18 cellular contexts compared by ENCODE assay signal in genomic region chr2:102048465-102048864, GRCh38. TPM values are rescaled to one million over a fixed set of nuclear protein-coding genes. Genes with fewer than 3 reads are reported as not detected.
DNase-seq lines count a peak whose midpoint lies in the region; ATAC-seq and TF ChIP-seq lines count a peak whose summit lies in the region.
"Had no signal": no experiment of that assay in that cellular context is flagged by ENCODE, and none has a peak within 500 bp of the region (broad histone marks: within the 10 kb centered on the region; RNA-seq: fewer than 3 reads in every experiment).

No MANE protein-coding gene starts in this region.

- no peaks in the 10 kb centered on the region for H3K9me3 ChIP-seq in lower lobe of right lung
- H3K9me3 ChIP-seq in thoracic aorta: no peaks in the 10 kb centered on the region

- H3K4me3 ChIP-seq in cardiac fibroblast (replicated peaks in 1 of 2; ENCODE audit: low read depth in 2 of 2, low read length in 2 of 2) (no peak overlapping the region), lower lobe of right lung (no peak overlapping the region), thoracic aorta (no peak overlapping the region)
- H3K4me3 ChIP-seq: BLaER1, K562 had no signal

- H3K36me3 ChIP-seq in lower lobe of right lung (no peaks in the 10 kb centered on the region), thoracic aorta (no peaks in the 10 kb centered on the region)
- H3K36me3 ChIP-seq: BLaER1 had no signal

- no peaks in the 10 kb centered on the region for H3K27me3 ChIP-seq in lower lobe of right lung (ENCODE audit: low read depth)
- H3K27me3 ChIP-seq in thoracic aorta (replicated peaks; ENCODE audit: insufficient read depth): no peaks in the 10 kb centered on the region

- intact Hi-C loops in lower lobe of right lung (cut with DNase I): no loop called here

- DNase-seq in HCEC 1CT (peak; percentile 72), cardiac fibroblast (ENCODE audit: low read depth in 2 of 2) (peak; percentile 56 to 89), lower lobe of right lung (no peak), thoracic aorta (ENCODE audit: low spot score) (no peak), SW480 (ENCODE audit: low spot score) (no peak), DMS79 treated with DMSO at 0.1 percent for 48 hours (lab: John Stamatoyannopoulos, UW) (no peak)
- no peak for DNase-seq in activated CD4-positive, CD25-positive, alpha-beta regulatory T cell (lab: John Stamatoyannopoulos, UW)
- DNase-seq: activated CD4-positive, CD25-positive, alpha-beta regulatory T cell treated with anti-CD3 and anti-CD28 coated beads, Interleukin-2, amount 50 U/mL, for 72 hours; activated CD8-positive, alpha-beta memory T cell treated with anti-CD3 and anti-CD28 coated beads, Interleukin-2, amount 50 U/mL, for 48 hours; cerebellar nuclear complex; mesendoderm; NCI-H526 treated with DMSO at 0.1 percent for 48 hours had no signal

- H3K27ac ChIP-seq in lower lobe of right lung (peak overlapping the region; percentile 38), thoracic aorta (peak overlapping the region; percentile 17 to 82)
- H3K27ac ChIP-seq: BLaER1 had no signal

- H3K4me1 ChIP-seq in lower lobe of right lung (peaks cover 65% of the 10 kb centered on the region), thoracic aorta (ENCODE audit: control insufficient read depth in 1 of 2, low read depth in 2 of 2) (peaks cover 29 to 59% of the 10 kb centered on the region in 2 donors)
- H3K4me1 ChIP-seq: BLaER1 had no signal

- TF ChIP-seq CTCF in cardiac fibroblast (IDR thresholded peaks at IDR 0.05; ENCODE audit: low read depth, low read length): no peak
- TF ChIP-seq CTCF in lower lobe of right lung (IDR thresholded peaks at IDR 0.05): no peak
- no peak for TF ChIP-seq CTCF in thoracic aorta (IDR thresholded peaks at IDR 0.05)

- peak; percentile 32 to 50 for ATAC-seq in lower lobe of right lung
- ATAC-seq in thoracic aorta (ENCODE audit: insufficient number of reproducible peaks, low FRiP score, low read depth): peak; percentile 39
- ATAC-seq in GM21447 (IDR thresholded peaks at IDR 0.05; ENCODE audit: unreplicated experiment): no peak
- ATAC-seq: K562, Panc1 had no signal

RNA-seq across cellular contexts. Expression of gene IL1R2, which starts 56.7 kb away (rescaled TPM):
- total RNA-seq in lower lobe of right lung (23.3 TPM), thoracic aorta (10 to 100 TPM; 18.3 to 47.7 TPM)
- total RNA-seq: Daoy, K562, temporal lobe had no signal

Comparison
In these comparisons a context has a peak if more than half of its experiments do, and no peak if none do; other contexts are left out.
1. DNase-seq: peak in HCEC 1CT (single experiment) and cardiac fibroblast (2 of 2); none in lower lobe of right lung (single experiment), thoracic aorta (single experiment), SW480 (single experiment), activated CD4-positive, CD25-positive, alpha-beta regulatory T cell (0 of 4) and DMS79 treated with DMSO at 0.1 percent for 48 hours (single experiment).